In the genomic region with DNA sequence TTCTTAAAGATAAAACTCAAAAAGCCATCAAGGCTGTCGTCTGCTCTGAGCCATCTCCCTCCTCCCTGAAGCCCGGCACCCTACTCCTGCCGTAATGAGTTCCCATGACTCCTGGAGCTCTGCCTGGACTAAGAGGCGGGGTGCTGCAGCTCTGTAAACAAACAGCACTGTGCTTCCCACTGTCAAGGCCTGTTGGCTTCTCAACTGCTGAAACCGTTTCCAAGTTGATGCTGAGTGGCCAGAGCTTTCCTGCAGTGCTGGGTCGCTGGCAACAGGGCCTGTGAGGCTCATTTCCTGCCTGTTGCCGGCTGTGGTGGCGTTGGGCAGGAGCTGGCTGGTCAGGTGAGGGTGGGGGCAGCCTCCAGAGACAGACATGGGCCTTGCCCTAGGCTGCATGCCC, we compare ENCODE assay signal across 1 cellular context.
TF ChIP-seq lines count a peak whose summit lies in the region.

No MANE protein-coding gene starts in this region.

TF ChIP-seq in HepG2, 621 proteins besides CTCF, POLR2A, EP300 and RAD21 (continued from another document and continues in another):
- TF ChIP-seq, protein P1, sequence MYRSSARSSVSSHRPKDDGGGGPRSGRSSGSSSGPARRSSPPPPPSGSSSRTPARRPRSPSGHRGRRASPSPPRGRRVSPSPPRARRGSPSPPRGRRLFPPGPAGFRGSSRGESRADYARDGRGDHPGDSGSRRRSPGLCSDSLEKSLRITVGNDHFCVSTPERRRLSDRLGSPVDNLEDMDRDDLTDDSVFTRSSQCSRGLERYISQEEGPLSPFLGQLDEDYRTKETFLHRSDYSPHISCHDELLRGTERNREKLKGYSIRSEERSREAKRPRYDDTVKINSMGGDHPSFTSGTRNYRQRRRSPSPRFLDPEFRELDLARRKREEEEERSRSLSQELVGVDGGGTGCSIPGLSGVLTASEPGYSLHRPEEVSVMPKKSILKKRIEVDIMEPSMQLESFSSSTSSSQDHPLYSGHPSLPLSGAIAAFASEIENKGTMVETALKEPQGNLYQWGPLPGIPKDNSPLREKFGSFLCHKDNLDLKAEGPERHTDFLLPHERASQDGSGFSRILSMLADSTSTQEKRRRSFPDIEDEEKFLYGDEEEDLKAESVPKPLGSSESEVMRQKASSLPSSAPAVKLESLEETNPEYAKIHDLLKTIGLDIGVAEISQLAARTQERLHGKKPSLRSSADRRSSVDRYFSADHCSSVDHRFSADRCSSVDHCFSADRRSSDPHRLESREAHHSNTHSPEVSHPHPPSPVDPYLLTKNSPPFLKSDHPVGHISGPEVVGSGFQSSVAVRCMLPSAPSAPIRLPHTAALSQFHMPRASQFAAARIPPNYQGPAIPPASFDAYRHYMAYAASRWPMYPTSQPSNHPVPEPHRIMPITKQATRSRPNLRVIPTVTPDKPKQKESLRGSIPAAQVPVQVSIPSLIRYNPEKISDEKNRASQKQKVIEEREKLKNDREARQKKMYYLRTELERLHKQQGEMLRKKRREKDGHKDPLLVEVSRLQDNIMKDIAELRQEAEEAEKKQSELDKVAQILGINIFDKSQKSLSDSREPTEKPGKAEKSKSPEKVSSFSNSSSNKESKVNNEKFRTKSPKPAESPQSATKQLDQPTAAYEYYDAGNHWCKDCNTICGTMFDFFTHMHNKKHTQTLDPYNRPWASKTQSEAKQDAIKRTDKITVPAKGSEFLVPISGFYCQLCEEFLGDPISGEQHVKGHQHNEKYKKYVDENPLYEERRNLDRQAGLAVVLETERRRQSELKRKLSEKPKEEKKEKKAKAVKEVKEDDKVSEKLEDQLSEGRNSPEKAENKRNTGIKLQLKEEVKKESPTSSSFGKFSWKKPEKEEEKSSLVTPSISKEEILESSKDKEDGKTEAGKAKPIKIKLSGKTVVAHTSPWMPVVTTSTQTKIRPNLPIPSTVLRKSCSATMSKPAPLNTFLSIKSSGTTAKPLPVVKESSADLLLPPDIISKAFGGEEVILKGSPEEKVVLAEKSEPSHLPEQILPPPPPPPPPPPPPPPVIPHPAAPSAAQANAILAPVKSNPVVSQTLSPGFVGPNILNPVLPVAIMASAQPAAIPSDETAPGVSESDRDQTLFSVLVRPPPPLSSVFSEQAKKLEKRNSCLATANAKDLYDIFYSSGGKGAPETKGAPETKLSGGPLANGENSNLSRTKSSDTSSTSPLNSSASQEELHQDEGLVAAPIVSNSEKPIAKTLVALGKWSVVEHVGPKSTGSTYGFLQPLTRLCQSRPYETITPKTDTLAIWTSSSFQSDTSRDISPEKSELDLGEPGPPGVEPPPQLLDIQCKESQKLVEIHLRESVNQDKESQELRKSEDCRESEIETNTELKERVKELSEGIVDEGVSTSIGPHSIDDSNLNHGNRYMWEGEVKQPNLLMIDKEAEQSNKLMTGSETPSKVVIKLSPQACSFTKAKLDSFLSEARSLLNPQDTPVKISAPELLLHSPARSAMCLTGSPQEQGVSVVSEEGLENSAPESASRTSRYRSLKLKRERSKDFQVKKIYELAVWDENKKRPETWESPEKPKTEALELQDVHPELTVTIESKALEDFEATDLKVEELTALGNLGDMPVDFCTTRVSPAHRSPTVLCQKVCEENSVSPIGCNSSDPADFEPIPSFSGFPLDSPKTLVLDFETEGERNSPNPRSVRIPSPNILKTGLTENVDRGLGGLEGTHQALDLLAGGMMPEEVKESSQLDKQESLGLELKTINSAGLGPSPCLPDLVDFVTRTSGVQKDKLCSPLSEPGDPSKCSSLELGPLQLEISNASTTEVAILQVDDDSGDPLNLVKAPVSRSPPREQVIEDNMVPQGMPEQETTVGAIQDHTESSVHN (CRISPR knock-in tag; IDR thresholded peaks at IDR 0.05) = no peak
- TF ChIP-seq ZNF235 (CRISPR knock-in tag; IDR thresholded peaks at IDR 0.05; ENCODE audit: borderline replicate concordance) (no peak), SP5 (CRISPR knock-in tag; IDR thresholded peaks at IDR 0.05; ENCODE audit: borderline replicate concordance, low read depth) (peak; percentile 78; the same call in 1 of the 2 replicates), HMG20A (CRISPR knock-in tag; IDR thresholded peaks at IDR 0.05; ENCODE audit: borderline replicate concordance) (no peak), MXI1 (IDR thresholded peaks at IDR 0.05; ENCODE audit: borderline replicate concordance, low read depth, low read length) (peak; percentile 39; the same call in 1 of the 3 replicates), XRCC5 (optimal IDR thresholded peaks at IDR 0.05; ENCODE audit: low read length) (peak; percentile 20), ZFP1 (CRISPR knock-in tag; IDR thresholded peaks at IDR 0.05) (no peak), HHEX (CRISPR knock-in tag; IDR thresholded peaks at IDR 0.05) (no peak), ZBTB7B (CRISPR knock-in tag; IDR thresholded peaks at IDR 0.05) (no peak), ZNF780A (CRISPR knock-in tag; IDR thresholded peaks at IDR 0.05) (no peak), MIER2 (CRISPR knock-in tag; IDR thresholded peaks at IDR 0.05) (no peak), ZNF143 (CRISPR knock-in tag; IDR thresholded peaks at IDR 0.05) (0 out of 2 replicates have a peak, but pooled peaks have one; percentile 39), HMGA1 (CRISPR knock-in tag; conservative IDR thresholded peaks at IDR 0.05) (no peak), FOXP1 (IDR thresholded peaks at IDR 0.05) (no peak), FOXP1 (CRISPR knock-in tag; IDR thresholded peaks at IDR 0.05) (peak; percentile 40), ZNF570 (CRISPR knock-in tag; IDR thresholded peaks at IDR 0.05; ENCODE audit: borderline replicate concordance) (no peak), HDAC2 (CRISPR knock-in tag; IDR thresholded peaks at IDR 0.05) (peak; percentile 49; the same call in 1 of the 2 replicates), ZNF274 (CRISPR knock-in tag; IDR thresholded peaks at IDR 0.05) (no peak)
- TF ChIP-seq, protein P2, sequence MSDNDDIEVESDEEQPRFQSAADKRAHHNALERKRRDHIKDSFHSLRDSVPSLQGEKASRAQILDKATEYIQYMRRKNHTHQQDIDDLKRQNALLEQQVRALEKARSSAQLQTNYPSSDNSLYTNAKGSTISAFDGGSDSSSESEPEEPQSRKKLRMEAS (IDR thresholded peaks at IDR 0.05) = peak; percentile 23; the same call in 1 of the 2 replicates
- TF ChIP-seq, protein P3, sequence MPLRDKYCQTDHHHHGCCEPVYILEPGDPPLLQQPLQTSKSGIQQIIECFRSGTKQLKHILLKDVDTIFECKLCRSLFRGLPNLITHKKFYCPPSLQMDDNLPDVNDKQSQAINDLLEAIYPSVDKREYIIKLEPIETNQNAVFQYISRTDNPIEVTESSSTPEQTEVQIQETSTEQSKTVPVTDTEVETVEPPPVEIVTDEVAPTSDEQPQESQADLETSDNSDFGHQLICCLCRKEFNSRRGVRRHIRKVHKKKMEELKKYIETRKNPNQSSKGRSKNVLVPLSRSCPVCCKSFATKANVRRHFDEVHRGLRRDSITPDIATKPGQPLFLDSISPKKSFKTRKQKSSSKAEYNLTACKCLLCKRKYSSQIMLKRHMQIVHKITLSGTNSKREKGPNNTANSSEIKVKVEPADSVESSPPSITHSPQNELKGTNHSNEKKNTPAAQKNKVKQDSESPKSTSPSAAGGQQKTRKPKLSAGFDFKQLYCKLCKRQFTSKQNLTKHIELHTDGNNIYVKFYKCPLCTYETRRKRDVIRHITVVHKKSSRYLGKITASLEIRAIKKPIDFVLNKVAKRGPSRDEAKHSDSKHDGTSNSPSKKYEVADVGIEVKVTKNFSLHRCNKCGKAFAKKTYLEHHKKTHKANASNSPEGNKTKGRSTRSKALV (CRISPR knock-in tag; IDR thresholded peaks at IDR 0.05) = no peak
- TF ChIP-seq, protein P4, sequence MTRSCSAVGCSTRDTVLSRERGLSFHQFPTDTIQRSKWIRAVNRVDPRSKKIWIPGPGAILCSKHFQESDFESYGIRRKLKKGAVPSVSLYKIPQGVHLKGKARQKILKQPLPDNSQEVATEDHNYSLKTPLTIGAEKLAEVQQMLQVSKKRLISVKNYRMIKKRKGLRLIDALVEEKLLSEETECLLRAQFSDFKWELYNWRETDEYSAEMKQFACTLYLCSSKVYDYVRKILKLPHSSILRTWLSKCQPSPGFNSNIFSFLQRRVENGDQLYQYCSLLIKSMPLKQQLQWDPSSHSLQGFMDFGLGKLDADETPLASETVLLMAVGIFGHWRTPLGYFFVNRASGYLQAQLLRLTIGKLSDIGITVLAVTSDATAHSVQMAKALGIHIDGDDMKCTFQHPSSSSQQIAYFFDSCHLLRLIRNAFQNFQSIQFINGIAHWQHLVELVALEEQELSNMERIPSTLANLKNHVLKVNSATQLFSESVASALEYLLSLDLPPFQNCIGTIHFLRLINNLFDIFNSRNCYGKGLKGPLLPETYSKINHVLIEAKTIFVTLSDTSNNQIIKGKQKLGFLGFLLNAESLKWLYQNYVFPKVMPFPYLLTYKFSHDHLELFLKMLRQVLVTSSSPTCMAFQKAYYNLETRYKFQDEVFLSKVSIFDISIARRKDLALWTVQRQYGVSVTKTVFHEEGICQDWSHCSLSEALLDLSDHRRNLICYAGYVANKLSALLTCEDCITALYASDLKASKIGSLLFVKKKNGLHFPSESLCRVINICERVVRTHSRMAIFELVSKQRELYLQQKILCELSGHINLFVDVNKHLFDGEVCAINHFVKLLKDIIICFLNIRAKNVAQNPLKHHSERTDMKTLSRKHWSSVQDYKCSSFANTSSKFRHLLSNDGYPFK (CRISPR knock-in tag; IDR thresholded peaks at IDR 0.05; ENCODE audit: borderline replicate concordance) = peak; percentile 18; the same call in 1 of the 2 replicates
- TF ChIP-seq, protein P5, sequence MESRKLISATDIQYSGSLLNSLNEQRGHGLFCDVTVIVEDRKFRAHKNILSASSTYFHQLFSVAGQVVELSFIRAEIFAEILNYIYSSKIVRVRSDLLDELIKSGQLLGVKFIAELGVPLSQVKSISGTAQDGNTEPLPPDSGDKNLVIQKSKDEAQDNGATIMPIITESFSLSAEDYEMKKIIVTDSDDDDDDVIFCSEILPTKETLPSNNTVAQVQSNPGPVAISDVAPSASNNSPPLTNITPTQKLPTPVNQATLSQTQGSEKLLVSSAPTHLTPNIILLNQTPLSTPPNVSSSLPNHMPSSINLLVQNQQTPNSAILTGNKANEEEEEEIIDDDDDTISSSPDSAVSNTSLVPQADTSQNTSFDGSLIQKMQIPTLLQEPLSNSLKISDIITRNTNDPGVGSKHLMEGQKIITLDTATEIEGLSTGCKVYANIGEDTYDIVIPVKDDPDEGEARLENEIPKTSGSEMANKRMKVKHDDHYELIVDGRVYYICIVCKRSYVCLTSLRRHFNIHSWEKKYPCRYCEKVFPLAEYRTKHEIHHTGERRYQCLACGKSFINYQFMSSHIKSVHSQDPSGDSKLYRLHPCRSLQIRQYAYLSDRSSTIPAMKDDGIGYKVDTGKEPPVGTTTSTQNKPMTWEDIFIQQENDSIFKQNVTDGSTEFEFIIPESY (CRISPR knock-in tag; IDR thresholded peaks at IDR 0.05) = no peak
- TF ChIP-seq, protein P6, sequence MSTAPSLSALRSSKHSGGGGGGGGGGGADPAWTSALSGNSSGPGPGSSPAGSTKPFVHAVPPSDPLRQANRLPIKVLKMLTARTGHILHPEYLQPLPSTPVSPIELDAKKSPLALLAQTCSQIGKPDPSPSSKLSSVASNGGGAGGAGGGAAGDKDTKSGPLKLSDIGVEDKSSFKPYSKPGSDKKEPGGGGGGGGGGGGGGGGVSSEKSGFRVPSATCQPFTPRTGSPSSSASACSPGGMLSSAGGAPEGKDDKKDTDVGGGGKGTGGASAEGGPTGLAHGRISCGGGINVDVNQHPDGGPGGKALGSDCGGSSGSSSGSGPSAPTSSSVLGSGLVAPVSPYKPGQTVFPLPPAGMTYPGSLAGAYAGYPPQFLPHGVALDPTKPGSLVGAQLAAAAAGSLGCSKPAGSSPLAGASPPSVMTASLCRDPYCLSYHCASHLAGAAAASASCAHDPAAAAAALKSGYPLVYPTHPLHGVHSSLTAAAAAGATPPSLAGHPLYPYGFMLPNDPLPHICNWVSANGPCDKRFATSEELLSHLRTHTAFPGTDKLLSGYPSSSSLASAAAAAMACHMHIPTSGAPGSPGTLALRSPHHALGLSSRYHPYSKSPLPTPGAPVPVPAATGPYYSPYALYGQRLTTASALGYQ (CRISPR knock-in tag; IDR thresholded peaks at IDR 0.05) = no peak
- TF ChIP-seq, protein P7, sequence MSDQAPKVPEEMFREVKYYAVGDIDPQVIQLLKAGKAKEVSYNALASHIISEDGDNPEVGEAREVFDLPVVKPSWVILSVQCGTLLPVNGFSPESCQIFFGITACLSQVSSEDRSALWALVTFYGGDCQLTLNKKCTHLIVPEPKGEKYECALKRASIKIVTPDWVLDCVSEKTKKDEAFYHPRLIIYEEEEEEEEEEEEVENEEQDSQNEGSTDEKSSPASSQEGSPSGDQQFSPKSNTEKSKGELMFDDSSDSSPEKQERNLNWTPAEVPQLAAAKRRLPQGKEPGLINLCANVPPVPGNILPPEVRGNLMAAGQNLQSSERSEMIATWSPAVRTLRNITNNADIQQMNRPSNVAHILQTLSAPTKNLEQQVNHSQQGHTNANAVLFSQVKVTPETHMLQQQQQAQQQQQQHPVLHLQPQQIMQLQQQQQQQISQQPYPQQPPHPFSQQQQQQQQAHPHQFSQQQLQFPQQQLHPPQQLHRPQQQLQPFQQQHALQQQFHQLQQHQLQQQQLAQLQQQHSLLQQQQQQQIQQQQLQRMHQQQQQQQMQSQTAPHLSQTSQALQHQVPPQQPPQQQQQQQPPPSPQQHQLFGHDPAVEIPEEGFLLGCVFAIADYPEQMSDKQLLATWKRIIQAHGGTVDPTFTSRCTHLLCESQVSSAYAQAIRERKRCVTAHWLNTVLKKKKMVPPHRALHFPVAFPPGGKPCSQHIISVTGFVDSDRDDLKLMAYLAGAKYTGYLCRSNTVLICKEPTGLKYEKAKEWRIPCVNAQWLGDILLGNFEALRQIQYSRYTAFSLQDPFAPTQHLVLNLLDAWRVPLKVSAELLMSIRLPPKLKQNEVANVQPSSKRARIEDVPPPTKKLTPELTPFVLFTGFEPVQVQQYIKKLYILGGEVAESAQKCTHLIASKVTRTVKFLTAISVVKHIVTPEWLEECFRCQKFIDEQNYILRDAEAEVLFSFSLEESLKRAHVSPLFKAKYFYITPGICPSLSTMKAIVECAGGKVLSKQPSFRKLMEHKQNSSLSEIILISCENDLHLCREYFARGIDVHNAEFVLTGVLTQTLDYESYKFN (CRISPR knock-in tag; conservative IDR thresholded peaks at IDR 0.05) = peak; percentile 31; the same call in 1 of the 2 replicates
- TF ChIP-seq, protein P8, sequence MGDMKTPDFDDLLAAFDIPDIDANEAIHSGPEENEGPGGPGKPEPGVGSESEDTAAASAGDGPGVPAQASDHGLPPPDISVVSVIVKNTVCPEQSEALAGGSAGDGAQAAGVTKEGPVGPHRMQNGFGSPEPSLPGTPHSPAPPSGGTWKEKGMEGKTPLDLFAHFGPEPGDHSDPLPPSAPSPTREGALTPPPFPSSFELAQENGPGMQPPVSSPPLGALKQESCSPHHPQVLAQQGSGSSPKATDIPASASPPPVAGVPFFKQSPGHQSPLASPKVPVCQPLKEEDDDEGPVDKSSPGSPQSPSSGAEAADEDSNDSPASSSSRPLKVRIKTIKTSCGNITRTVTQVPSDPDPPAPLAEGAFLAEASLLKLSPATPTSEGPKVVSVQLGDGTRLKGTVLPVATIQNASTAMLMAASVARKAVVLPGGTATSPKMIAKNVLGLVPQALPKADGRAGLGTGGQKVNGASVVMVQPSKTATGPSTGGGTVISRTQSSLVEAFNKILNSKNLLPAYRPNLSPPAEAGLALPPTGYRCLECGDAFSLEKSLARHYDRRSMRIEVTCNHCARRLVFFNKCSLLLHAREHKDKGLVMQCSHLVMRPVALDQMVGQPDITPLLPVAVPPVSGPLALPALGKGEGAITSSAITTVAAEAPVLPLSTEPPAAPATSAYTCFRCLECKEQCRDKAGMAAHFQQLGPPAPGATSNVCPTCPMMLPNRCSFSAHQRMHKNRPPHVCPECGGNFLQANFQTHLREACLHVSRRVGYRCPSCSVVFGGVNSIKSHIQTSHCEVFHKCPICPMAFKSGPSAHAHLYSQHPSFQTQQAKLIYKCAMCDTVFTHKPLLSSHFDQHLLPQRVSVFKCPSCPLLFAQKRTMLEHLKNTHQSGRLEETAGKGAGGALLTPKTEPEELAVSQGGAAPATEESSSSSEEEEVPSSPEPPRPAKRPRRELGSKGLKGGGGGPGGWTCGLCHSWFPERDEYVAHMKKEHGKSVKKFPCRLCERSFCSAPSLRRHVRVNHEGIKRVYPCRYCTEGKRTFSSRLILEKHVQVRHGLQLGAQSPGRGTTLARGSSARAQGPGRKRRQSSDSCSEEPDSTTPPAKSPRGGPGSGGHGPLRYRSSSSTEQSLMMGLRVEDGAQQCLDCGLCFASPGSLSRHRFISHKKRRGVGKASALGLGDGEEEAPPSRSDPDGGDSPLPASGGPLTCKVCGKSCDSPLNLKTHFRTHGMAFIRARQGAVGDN (CRISPR knock-in tag; IDR thresholded peaks at IDR 0.05) = peak; percentile 80
